Comparison of ENCODE assay signal across 15 cellular contexts in the genomic region with DNA sequence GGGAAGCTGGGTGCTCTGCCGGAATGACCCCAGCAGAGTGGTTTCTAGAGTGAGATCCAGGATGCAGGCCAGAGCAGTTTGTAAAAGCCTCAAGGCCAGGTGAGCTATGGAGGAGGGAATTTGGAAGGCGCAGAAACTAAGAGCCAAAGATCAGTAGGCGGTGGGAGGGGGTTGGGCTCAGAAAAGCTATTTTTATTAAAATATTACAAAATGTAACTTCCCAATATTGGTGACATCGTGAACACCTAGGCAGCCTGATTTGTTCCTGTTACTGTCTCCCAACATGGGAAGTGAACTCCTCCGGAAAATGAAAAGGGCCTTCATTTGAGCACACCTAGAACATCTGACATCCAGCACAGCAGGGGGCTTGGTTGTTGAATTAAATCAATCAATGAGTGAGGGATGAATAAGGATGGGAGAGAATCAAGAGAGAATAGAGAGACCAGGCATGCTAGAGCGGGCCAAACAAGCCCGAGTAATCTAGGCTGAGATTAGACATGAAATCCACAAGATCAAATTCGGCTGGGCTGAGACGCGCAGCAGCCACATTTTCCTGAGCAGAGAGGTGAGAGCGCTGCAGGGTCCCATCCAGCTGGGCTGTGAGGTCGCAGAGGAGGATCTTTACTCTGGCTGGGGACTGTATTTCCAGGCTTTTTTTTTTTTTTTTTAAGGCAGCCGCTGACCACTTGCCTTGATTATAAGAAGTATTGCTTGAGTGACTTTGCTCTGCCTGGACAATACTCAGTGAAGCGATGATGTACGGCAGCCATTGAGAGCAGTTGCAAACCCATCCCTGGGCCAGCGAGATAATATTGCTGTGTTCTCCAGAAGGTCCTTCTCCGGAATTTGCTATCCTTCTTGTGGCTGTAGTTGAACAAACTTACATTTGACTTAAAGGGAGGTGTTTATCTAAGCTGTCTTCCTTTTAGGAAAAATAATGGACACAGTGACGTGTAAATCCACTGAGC.
DNase-seq lines count a peak whose midpoint lies in the region; ATAC-seq and TF ChIP-seq lines count a peak whose summit lies in the region.
"Had no signal": no experiment of that assay in that cellular context is flagged by ENCODE, and none has a peak within 500 bp of the region (broad histone marks: within the 10 kb centered on the region; RNA-seq: fewer than 3 reads in every experiment).

No MANE protein-coding gene starts in this region.

- H3K4me3 ChIP-seq in Panc1 (ENCODE audit: low read depth in 2 of 2, low read length in 2 of 2), result no peak overlapping the region; a peak in 1 of 4 replicates
- H3K4me3 ChIP-seq: gastrocnemius medialis, K562, left lung had no signal

- peaks cover 18% of the 10 kb centered on the region for H3K4me1 Mint-ChIP-seq in activated naive CD4-positive, alpha-beta T cell treated with anti-CD3 and anti-CD28 coated beads, Interleukin-2, amount 50 U/mL, for 24 hours
- H3K4me1 Mint-ChIP-seq in memory B cell (peaks cover 13% of the 10 kb centered on the region), type B pancreatic cell (ENCODE audit: unreplicated experiment) (peaks cover 29% of the 10 kb centered on the region), immature natural killer cell (no peaks in the 10 kb centered on the region)

- no peak for DNase-seq in activated naive CD4-positive, alpha-beta T cell (lab: John Stamatoyannopoulos, UW)
- DNase-seq in Panc1 (ENCODE audit: low read depth, low spot score) (no peak), memory B cell (ENCODE audit: low spot score in 2 of 2) (no peak), type B pancreatic cell (ENCODE audit: extremely low spot score, unreplicated experiment) (no peak), HUDEP-2 (lab: John Stamatoyannopoulos, UW; ENCODE audit: unreplicated experiment in 76 of 76) (no peak), immature natural killer cell (no peak)
- DNase-seq: effector CD8-positive, alpha-beta T cell; EL; gastrocnemius medialis; left lung; NCI-H226; stimulated activated CD4-positive, alpha-beta T cell treated with anti-CD3 and anti-CD28 coated beads, Interleukin-1b, Interleukin-23, amount 100 ng/mL, for 48 hours had no signal

- no peaks in the 10 kb centered on the region for H3K27me3 ChIP-seq in Panc1 (ENCODE audit: control insufficient read depth, insufficient read depth, low read length)
- H3K27me3 ChIP-seq: gastrocnemius medialis, left lung had no signal

- H3K9me3 Mint-ChIP-seq in activated naive CD4-positive, alpha-beta T cell treated with anti-CD3 and anti-CD28 coated beads, Interleukin-2, amount 50 U/mL, for 24 hours, result peaks cover 17% of the 10 kb centered on the region
- H3K9me3 Mint-ChIP-seq in memory B cell (peaks cover 8% of the 10 kb centered on the region), type B pancreatic cell (peaks cover 4% of the 10 kb centered on the region), immature natural killer cell (peaks cover 0 to 9% (median 4%) of the 10 kb centered on the region in 6 donors)

- BruUV-seq in Panc1 (replicated peaks; lab: Mats Ljungman, UMichigan), result no TSS peak

- no peak for TF ChIP-seq CTCF in Panc1 (IDR thresholded peaks at IDR 0.05)
- TF ChIP-seq CTCF in type B pancreatic cell (conservative IDR thresholded peaks at IDR 0.05), result no peak

- peaks cover 7% of the 10 kb centered on the region; the same call in 1 of the 2 replicates for H3K4me1 ChIP-seq in Panc1 (ENCODE audit: control insufficient read depth, insufficient read depth, low read length)
- H3K4me1 ChIP-seq: gastrocnemius medialis had no signal

- H3K27ac Mint-ChIP-seq in activated naive CD4-positive, alpha-beta T cell treated with anti-CD3 and anti-CD28 coated beads, Interleukin-2, amount 50 U/mL, for 24 hours, result peak overlapping the region; percentile 53
- H3K27ac Mint-ChIP-seq in memory B cell, result peak overlapping the region; percentile 18
- H3K27ac Mint-ChIP-seq in type B pancreatic cell, result peak overlapping the region; percentile 31
- H3K27ac Mint-ChIP-seq in immature natural killer cell, result no peak overlapping the region

- H3K27ac ChIP-seq in Panc1 (ENCODE audit: low read length), result 0 out of 2 replicates have a peak overlapping the region, but pooled peaks have one; percentile 23
- H3K27ac ChIP-seq: gastrocnemius medialis had no signal

- in situ Hi-C loops in Panc1 (cut with HindIII; ENCODE audit: low pct_unique_long_range_greater_than_20kb, low sequenced_read_pairs), result no loop called here

- CTCF ChIA-PET in Panc1 (lab: Charles Lee), result no interaction called here

- POLR2A ChIA-PET in Panc1 (lab: Charles Lee), result interaction anchor here (0.6 kb wide), 1 partner anchor 75 kb away, joined by 6 read pairs; no protein-coding TSS in a partner anchor

- H3K9me3 ChIP-seq in Panc1 (ENCODE audit: control insufficient read depth, insufficient read depth, low read depth, low read length), result peaks cover 17% of the 10 kb centered on the region; the same call in 1 of the 2 replicates
- H3K9me3 ChIP-seq: gastrocnemius medialis had no signal

- intact Hi-C loops in Panc1 (cut with micrococcal nuclease; ENCODE audit: unreplicated experiment), result no loop called here

- peak; percentile 50 for ATAC-seq in Panc1
- ATAC-seq in memory B cell (ENCODE audit: low read depth), result no peak
- ATAC-seq in HG03196 (IDR thresholded peaks at IDR 0.05; ENCODE audit: unreplicated experiment), result no peak
- ATAC-seq: gastrocnemius medialis, K562 had no signal

- H3K36me3 ChIP-seq in Panc1 (ENCODE audit: control insufficient read depth, insufficient read depth, low read length), result no peaks in the 10 kb centered on the region
- H3K36me3 ChIP-seq: gastrocnemius medialis, left lung had no signal

- H3K27me3 Mint-ChIP-seq in activated naive CD4-positive, alpha-beta T cell treated with anti-CD3 and anti-CD28 coated beads, Interleukin-2, amount 50 U/mL, for 24 hours, result no peaks in the 10 kb centered on the region
- H3K27me3 Mint-ChIP-seq in memory B cell (peaks cover 3% of the 10 kb centered on the region), type B pancreatic cell (peaks cover 4% of the 10 kb centered on the region), immature natural killer cell (ENCODE audit: low read depth in 3 of 3) (peaks cover 0 to 4% (median 0%) of the 10 kb centered on the region in 3 donors)

- no peak overlapping the region for H3K4me3 Mint-ChIP-seq in activated naive CD4-positive, alpha-beta T cell treated with anti-CD3 and anti-CD28 coated beads, Interleukin-2, amount 50 U/mL, for 24 hours
- H3K4me3 Mint-ChIP-seq in memory B cell, result no peak overlapping the region
- peak overlapping the region; percentile 39 for H3K4me3 Mint-ChIP-seq in type B pancreatic cell
- H3K4me3 Mint-ChIP-seq in immature natural killer cell, result no peak overlapping the region

- peaks cover 9% of the 10 kb centered on the region for H3K36me3 Mint-ChIP-seq in activated naive CD4-positive, alpha-beta T cell treated with anti-CD3 and anti-CD28 coated beads, Interleukin-2, amount 50 U/mL, for 24 hours
- peaks cover 3% of the 10 kb centered on the region for H3K36me3 Mint-ChIP-seq in memory B cell
- H3K36me3 Mint-ChIP-seq in type B pancreatic cell, result peaks cover 6% of the 10 kb centered on the region
- no peaks in the 10 kb centered on the region for H3K36me3 Mint-ChIP-seq in immature natural killer cell

Comparison
In these comparisons a context has a peak if more than half of its experiments do, and no peak if none do; other contexts are left out.
1. H3K27ac Mint-ChIP-seq: peak in activated naive CD4-positive, alpha-beta T cell treated with anti-CD3 and anti-CD28 coated beads, Interleukin-2, amount 50 U/mL, for 24 hours (single experiment), memory B cell (single experiment) and type B pancreatic cell (single experiment); none in immature natural killer cell (0 of 6).